Comparison of ENCODE assay signal across 38 cellular contexts in genomic region chr1:18515120-18515667, GRCh38. TPM values are rescaled to one million over a fixed set of nuclear protein-coding genes. Genes with fewer than 3 reads are reported as not detected.
"Had no signal": no experiment of that assay in that cellular context is flagged by ENCODE, and none has a peak within 500 bp of the region (broad histone marks: within the 10 kb centered on the region; RNA-seq: fewer than 3 reads in every experiment).

No MANE protein-coding gene starts in this region.

- H3K36me3 ChIP-seq: adrenal gland, cardiac muscle cell had no signal

- H3K4me1 ChIP-seq: adrenal gland had no signal

- H3K36me3 Mint-ChIP-seq: activated naive CD8-positive, alpha-beta T cell treated with anti-CD3 and anti-CD28 coated beads for 36 hours; brain had no signal

- ATAC-seq: activated CD8-positive, alpha-beta T cell treated with anti-CD3 and anti-CD28 coated beads for 36 hours; activated naive CD4-positive, alpha-beta T cell treated with anti-CD3 and anti-CD28 coated beads, Interleukin-2, amount 50 U/mL, for 72 hours; activated T-cell treated with anti-CD3 and anti-CD28 coated beads, Interleukin-2, amount 50 U/mL, for 4 hours; activated T-cell treated with anti-CD3 and anti-CD28 coated beads, Interleukin-2, amount 50 U/mL, for 72 hours; activated T-helper 17 cell treated with anti-CD3 and anti-CD28 coated beads, Interleukin-2, amount 50 U/mL, for 72 hours had no signal

- H3K27me3 Mint-ChIP-seq: activated B cell treated with CpG ODN at 0.5 μM for 24 hours; activated CD4-positive, alpha-beta T cell treated with anti-CD3 and anti-CD28 coated beads, Interleukin-2, amount 10 ng/mL, durations not matched to agents 24 days and 14 days had no signal

- H3K4me3 Mint-ChIP-seq: activated B cell treated with CpG ODN at 0.5 μM for 24 hours; activated CD4-positive, alpha-beta memory T cell treated with anti-CD3 and anti-CD28 coated beads for 36 hours; activated CD4-positive, alpha-beta T cell treated with anti-CD3 and anti-CD28 coated beads, Interleukin-2, amount 10 ng/mL, durations not matched to agents 24 days and 14 days; activated CD8-positive, alpha-beta T cell treated with anti-CD3 and anti-CD28 coated beads for 36 hours; activated naive CD4-positive, alpha-beta T cell treated with anti-CD3 and anti-CD28 coated beads for 36 hours; activated naive CD8-positive, alpha-beta T cell treated with anti-CD3 and anti-CD28 coated beads for 36 hours; activated T-cell treated with anti-CD3 and anti-CD28 coated beads, Interleukin-2, amount 50 U/mL, for 4 hours; activated T-cell treated with anti-CD3 and anti-CD28 coated beads, Interleukin-2, amount 50 U/mL, for 72 hours; activated T-helper 1 cell treated with anti-CD3 and anti-CD28 coated beads, Interleukin-12 subunit alpha, Interleukin-12 subunit beta, Interleukin-2, Interleukin-4 antibody, amounts not matched to agents 30 ng/mL and 10 ng/mL and 1 ng/mL, durations not matched to agents 14 hours and 24 hours and 36 hours; activated T-helper 17 cell treated with anti-CD3 and anti-CD28 coated beads, Interleukin-2, amount 50 U/mL, for 72 hours; brain; T-helper 1 cell treated with Interleukin-12 subunit alpha and Interleukin-12 subunit beta and Interleukin-4 antibody, amounts not matched to agents 30 μg/mL and 1 μg/mL, for 36 hours; T-helper 2 cell treated with Interferon-gamma antibody and Interleukin-4, amounts not matched to agents 5 μg/mL and 100 μg/mL, for 36 hours had no signal

- DNase-seq: activated B cell treated with CpG ODN at 0.5 μM for 24 hours; activated CD4-positive, alpha-beta memory T cell treated with anti-CD3 and anti-CD28 coated beads for 36 hours; activated CD4-positive, alpha-beta T cell treated with anti-CD3 and anti-CD28 coated beads for 4 hours; activated CD4-positive, alpha-beta T cell treated with anti-CD3 and anti-CD28 coated beads, Interleukin-2, amount 10 ng/mL, durations not matched to agents 24 days and 14 days; activated CD4-positive, alpha-beta T cell treated with anti-CD3 and anti-CD28 coated beads, Interleukin-2, amount 50 U/mL, for 1 hour; activated CD4-positive, alpha-beta T cell treated with anti-CD3 and anti-CD28 coated beads, Interleukin-2, amount 50 U/mL, for 4 hours; activated CD4-positive, CD25-positive, alpha-beta regulatory T cell treated with anti-CD3 and anti-CD28 coated beads, Interleukin-2, amount 50 U/mL, for 72 hours; activated CD8-positive, alpha-beta memory T cell treated with anti-CD3 and anti-CD28 coated beads, Interleukin-2, amount 50 U/mL, for 4 hours; activated CD8-positive, alpha-beta T cell treated with anti-CD3 and anti-CD28 coated beads for 36 hours; activated effector memory CD4-positive, alpha-beta T cell treated with anti-CD3 and anti-CD28 coated beads, Interleukin-2, amount 50 U/mL, for 16 hours; activated gamma-delta T cell treated with Interleukin-2 at 50 U/mL for 16 hours; activated naive CD4-positive, alpha-beta T cell; activated naive CD4-positive, alpha-beta T cell treated with anti-CD3 and anti-CD28 coated beads for 36 hours; activated naive CD4-positive, alpha-beta T cell treated with anti-CD3 and anti-CD28 coated beads, Interleukin-2, amount 50 U/mL, for 16 hours; activated naive CD8-positive, alpha-beta T cell treated with anti-CD3 and anti-CD28 coated beads for 36 hours; activated T-cell treated with anti-CD3 and anti-CD28 coated beads for 4 hours; activated T-cell treated with anti-CD3 and anti-CD28 coated beads, Interleukin-2, amount 50 U/mL, for 1 hour; activated T-cell treated with anti-CD3 and anti-CD28 coated beads, Interleukin-2, amount 50 U/mL, for 4 hours; activated T-cell treated with anti-CD3 and anti-CD28 coated beads, Interleukin-2, amount 50 U/mL, for 72 hours; adrenal gland; amniotic stem cell; aorta; caudate nucleus; T-helper 1 cell; T-helper 2 cell; T-helper 9 cell had no signal

- H3K4me3 ChIP-seq: adrenal gland, cardiac muscle cell had no signal

- H3K27ac Mint-ChIP-seq: activated B cell treated with CpG ODN at 0.5 μM for 24 hours; activated CD4-positive, alpha-beta memory T cell treated with anti-CD3 and anti-CD28 coated beads for 36 hours; activated CD4-positive, alpha-beta T cell treated with anti-CD3 and anti-CD28 coated beads, Interleukin-2, amount 10 ng/mL, durations not matched to agents 24 days and 14 days; activated CD8-positive, alpha-beta T cell treated with anti-CD3 and anti-CD28 coated beads for 36 hours; activated naive CD4-positive, alpha-beta T cell treated with anti-CD3 and anti-CD28 coated beads for 36 hours; activated naive CD4-positive, alpha-beta T cell treated with anti-CD3 and anti-CD28 coated beads, Interleukin-2, amount 50 U/mL, for 72 hours; activated naive CD8-positive, alpha-beta T cell treated with anti-CD3 and anti-CD28 coated beads for 36 hours; activated T-cell treated with anti-CD3 and anti-CD28 coated beads, Interleukin-2, amount 50 U/mL, for 72 hours; activated T-helper 1 cell treated with anti-CD3 and anti-CD28 coated beads, Interleukin-12 subunit alpha, Interleukin-12 subunit beta, Interleukin-2, Interleukin-4 antibody, amounts not matched to agents 30 ng/mL and 10 ng/mL and 1 ng/mL, durations not matched to agents 14 hours and 24 hours and 36 hours; activated T-helper 17 cell treated with anti-CD3 and anti-CD28 coated beads, Interleukin-2, amount 50 U/mL, for 72 hours; brain; T-helper 1 cell treated with Interleukin-12 subunit alpha and Interleukin-12 subunit beta and Interleukin-4 antibody, amounts not matched to agents 30 μg/mL and 1 μg/mL, for 36 hours; T-helper 2 cell treated with Interferon-gamma antibody and Interleukin-4, amounts not matched to agents 5 μg/mL and 100 μg/mL, for 36 hours had no signal

- FAIRE-seq: astrocyte, bronchial epithelial cell, TTC549 had no signal

- H3K27me3 ChIP-seq: adrenal gland, cardiac muscle cell had no signal

- H3K4me1 Mint-ChIP-seq: activated B cell treated with CpG ODN at 0.5 μM for 24 hours; activated CD4-positive, alpha-beta T cell treated with anti-CD3 and anti-CD28 coated beads, Interleukin-2, amount 10 ng/mL, durations not matched to agents 24 days and 14 days; activated naive CD8-positive, alpha-beta T cell treated with anti-CD3 and anti-CD28 coated beads for 36 hours; activated T-helper 17 cell treated with anti-CD3 and anti-CD28 coated beads, Interleukin-2, amount 50 U/mL, for 72 hours had no signal

- H3K27ac ChIP-seq: adrenal gland, cardiac muscle cell had no signal

RNA-seq across cellular contexts. Expression of gene KLHDC7A, which starts 34.5 kb away (rescaled TPM):
- total RNA-seq: activated B cell treated with CpG ODN at 0.5 μM for 24 hours; activated CD4-positive, alpha-beta memory T cell treated with anti-CD3 and anti-CD28 coated beads for 36 hours; activated CD4-positive, alpha-beta T cell treated with anti-CD3 and anti-CD28 coated beads, Interleukin-2, amount 10 ng/mL, durations not matched to agents 24 days and 14 days; activated CD8-positive, alpha-beta memory T cell treated with anti-CD3 and anti-CD28 coated beads for 36 hours; activated CD8-positive, alpha-beta T cell treated with anti-CD3 and anti-CD28 coated beads for 36 hours; activated naive CD4-positive, alpha-beta T cell treated with anti-CD3 and anti-CD28 coated beads for 36 hours; activated naive CD4-positive, alpha-beta T cell treated with anti-CD3 and anti-CD28 coated beads, Interleukin-2, amount 50 U/mL, for 72 hours; activated naive CD8-positive, alpha-beta T cell treated with anti-CD3 and anti-CD28 coated beads for 36 hours; activated T-cell treated with anti-CD3 and anti-CD28 coated beads, Interleukin-2, amount 50 U/mL, for 4 hours; activated T-cell treated with anti-CD3 and anti-CD28 coated beads, Interleukin-2, amount 50 U/mL, for 72 hours; activated T-helper 1 cell treated with anti-CD3 and anti-CD28 coated beads, Interleukin-12 subunit alpha, Interleukin-12 subunit beta, Interleukin-2, Interleukin-4 antibody, amounts not matched to agents 30 ng/mL and 10 ng/mL and 1 ng/mL, durations not matched to agents 14 hours and 24 hours and 36 hours; activated T-helper 17 cell treated with anti-CD3 and anti-CD28 coated beads, Interleukin-2, amount 50 U/mL, for 72 hours; adrenal gland; aorta; cardiac muscle cell; cerebellum had no signal
- polyA plus RNA-seq: aorta, cardiac muscle cell had no signal
